Comparison of ENCODE assay signal across 23 cellular contexts in genomic region chr3:182234881-182235280, GRCh38.
DNase-seq lines count a peak whose midpoint lies in the region; TF ChIP-seq lines count a peak whose summit lies in the region.
"Had no signal": no experiment of that assay in that cellular context is flagged by ENCODE, and none has a peak within 500 bp of the region (broad histone marks: within the 10 kb centered on the region; RNA-seq: fewer than 3 reads in every experiment).

No MANE protein-coding gene starts in this region.

- H3K4me1 Mint-ChIP-seq in brain (peaks cover 50% of the 10 kb centered on the region), progenitor cell of endocrine pancreas (ENCODE audit: low read depth) (peaks cover 37% of the 10 kb centered on the region)
- H3K4me1 Mint-ChIP-seq: CD4-positive, CD25-positive, alpha-beta regulatory T cell had no signal

- no peaks in the 10 kb centered on the region for H4K20me1 ChIP-seq in PC-9 (ENCODE audit: insufficient read depth)
- H4K20me1 ChIP-seq: BLaER1 had no signal

- no peaks in the 10 kb centered on the region for H3K36me3 ChIP-seq in PC-9 (ENCODE audit: low read depth)
- H3K36me3 ChIP-seq in colonic mucosa, result no peaks in the 10 kb centered on the region
- H3K36me3 ChIP-seq: BLaER1, MG63 had no signal

- peak overlapping the region; percentile 4; the same call in 1 of the 2 replicates for H3K4me2 ChIP-seq in PC-9
- H3K4me2 ChIP-seq: BLaER1 had no signal

- H3K27ac Mint-ChIP-seq in brain (peak overlapping the region in 4 of 5 experiments; percentile 3 to 82 (median 18)), progenitor cell of endocrine pancreas (peak overlapping the region; percentile 53)
- H3K27ac Mint-ChIP-seq: CD4-positive, CD25-positive, alpha-beta regulatory T cell had no signal

- H3K9me2 ChIP-seq in PC-9 (ENCODE audit: insufficient read depth), result no peaks in the 10 kb centered on the region

- POLR2A ChIA-PET in PC-9 (lab: Charles Lee; ENCODE audit: unreplicated experiment), result no interaction called here

- CTCF ChIA-PET in PC-9 (lab: Charles Lee), result no interaction called here

- H3K27me3 ChIP-seq in PC-9 (ENCODE audit: insufficient read depth, low read depth) (no peaks in the 10 kb centered on the region), colonic mucosa (no peaks in the 10 kb centered on the region)
- H3K27me3 ChIP-seq: BLaER1, MG63 had no signal

- intact Hi-C loops in PC-9 (cut with micrococcal nuclease; ENCODE audit: unreplicated experiment), result no loop called here
- intact Hi-C loops in colonic mucosa (cut with DNase I), result no loop called here

- H3K9me3 ChIP-seq in PC-9 (ENCODE audit: insufficient read depth, low read depth), result no peaks in the 10 kb centered on the region; the same call in 1 of the 2 replicates
- H3K9me3 ChIP-seq in colonic mucosa, result no peaks in the 10 kb centered on the region
- H3K9me3 ChIP-seq: BLaER1, MG63 had no signal

- H3K27me3 Mint-ChIP-seq in brain (peaks cover 8% of the 10 kb centered on the region), progenitor cell of endocrine pancreas (no peaks in the 10 kb centered on the region)
- H3K27me3 Mint-ChIP-seq: CD4-positive, CD25-positive, alpha-beta regulatory T cell had no signal

- H3K36me3 Mint-ChIP-seq in brain (no peaks in the 10 kb centered on the region), progenitor cell of endocrine pancreas (ENCODE audit: insufficient read depth) (no peaks in the 10 kb centered on the region)
- H3K36me3 Mint-ChIP-seq: CD4-positive, CD25-positive, alpha-beta regulatory T cell had no signal

- H3K27ac ChIP-seq in PC-9, result no peak overlapping the region
- no peak overlapping the region for H3K27ac ChIP-seq in colonic mucosa
- H3K27ac ChIP-seq: BLaER1 had no signal

- H3F3A ChIP-seq in PC-9 (ENCODE audit: insufficient read depth, low read depth), result no peaks in the 10 kb centered on the region

- H3K79me2 ChIP-seq in PC-9 (ENCODE audit: low read depth), result no peaks in the 10 kb centered on the region

- no TSS peak for BruUV-seq in PC-9 (replicated peaks; lab: Mats Ljungman, UMichigan)

- peaks cover 19% of the 10 kb centered on the region for H3K4me1 ChIP-seq in PC-9 (replicated peaks; ENCODE audit: insufficient read depth)
- H3K4me1 ChIP-seq in colonic mucosa, result no peaks in the 10 kb centered on the region
- H3K4me1 ChIP-seq: BLaER1 had no signal

- no peak overlapping the region for H3K4me3 ChIP-seq in PC-9
- H3K4me3 ChIP-seq in fibroblast of villous mesenchyme (ENCODE audit: low read depth, low read length), result no peak overlapping the region
- H3K4me3 ChIP-seq in colonic mucosa, result no peak overlapping the region
- H3K4me3 ChIP-seq: BLaER1, MG63 had no signal

- no peak for DNase-seq in PC-9
- peak; percentile 2 for DNase-seq in fibroblast of villous mesenchyme (ENCODE audit: low read depth)
- no peak for DNase-seq in progenitor cell of endocrine pancreas (ENCODE audit: low spot score, unreplicated experiment)
- no peak for DNase-seq in colonic mucosa
- no peak for DNase-seq in HK-2 (ENCODE audit: unreplicated experiment)
- DNase-seq in retina, result no peak
- DNase-seq: CD4-positive, CD25-positive, alpha-beta regulatory T cell; DMS153; DND-41; KBM-7; MG63; NCI-H1105 treated with DMSO at 0.1 percent for 48 hours; NCI-H146; NCI-H1930; NCI-H2107; NCI-H446; NCI-H524 treated with DMSO at 0.1 percent for 48 hours; NCI-H774; PC-3; RPMI8226; SHP77 had no signal

- no peak overlapping the region for H2AFZ ChIP-seq in PC-9

- TF ChIP-seq CTCF in PC-9 (conservative IDR thresholded peaks at IDR 0.05) (no peak), brain (conservative IDR thresholded peaks at IDR 0.05) (no peak), fibroblast of villous mesenchyme (IDR thresholded peaks at IDR 0.05; ENCODE audit: insufficient read depth, low read depth, low read length) (no peak), progenitor cell of endocrine pancreas (IDR thresholded peaks at IDR 0.05; ENCODE audit: unreplicated experiment) (no peak), colonic mucosa (IDR thresholded peaks at IDR 0.05) (no peak)

- H3K9ac ChIP-seq in colonic mucosa (ENCODE audit: low read depth in 2 of 2, low read length in 2 of 2), result no peak overlapping the region
- H3K9ac ChIP-seq: BLaER1 had no signal

- H3K9me3 Mint-ChIP-seq in brain (peaks cover 0 to 1% (median 0%) of the 10 kb centered on the region in 5 experiments), progenitor cell of endocrine pancreas (ENCODE audit: low read depth) (no peaks in the 10 kb centered on the region)

- no peak overlapping the region for H3K4me3 Mint-ChIP-seq in brain
- H3K4me3 Mint-ChIP-seq in progenitor cell of endocrine pancreas (ENCODE audit: low read depth), result no peak overlapping the region
- H3K4me3 Mint-ChIP-seq: CD4-positive, CD25-positive, alpha-beta regulatory T cell had no signal
